11 cellular contexts compared by ENCODE assay signal in the genomic region with DNA sequence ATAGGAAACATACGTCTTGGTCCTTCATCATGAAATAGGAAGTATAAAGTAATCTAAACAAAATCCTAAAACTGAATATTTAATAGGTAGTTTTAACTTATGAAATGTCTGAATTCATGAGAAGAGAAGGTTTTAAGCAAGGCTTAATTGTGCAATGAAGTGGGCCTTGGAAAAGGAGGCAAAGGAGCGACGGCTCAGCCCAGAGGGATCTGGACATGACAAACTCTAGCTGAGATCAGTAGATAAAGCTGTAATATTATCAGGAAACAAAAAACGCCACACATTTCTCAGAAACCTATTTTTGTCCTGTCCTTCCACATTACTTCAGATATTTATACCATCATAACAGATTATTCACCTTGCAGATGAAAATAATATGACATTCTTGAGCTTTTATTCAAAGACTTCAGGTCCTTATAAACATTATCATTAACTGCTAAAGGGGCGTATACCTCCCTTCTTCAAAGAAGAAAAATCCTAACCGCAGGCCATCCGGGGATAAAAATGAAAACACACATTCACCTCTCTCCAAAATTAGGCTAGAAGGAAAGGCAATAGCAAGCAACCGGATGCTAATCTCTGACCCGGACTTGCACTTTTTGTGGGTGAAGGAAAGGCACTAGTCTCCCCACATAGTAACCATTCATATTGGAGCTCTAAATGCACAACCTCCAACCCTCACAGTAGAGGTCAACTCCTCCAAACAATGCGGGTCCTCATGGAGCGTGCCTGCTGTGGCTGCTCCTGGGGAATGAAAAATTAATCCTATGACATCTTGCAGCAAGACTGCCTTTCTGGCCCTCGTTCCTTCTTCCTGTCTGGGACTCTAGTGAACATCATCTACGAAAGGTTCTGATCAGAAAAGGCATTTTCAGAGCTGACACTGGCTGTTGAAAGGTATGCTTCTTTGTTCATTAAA.
DNase-seq lines count a peak whose midpoint lies in the region; TF ChIP-seq lines count a peak whose summit lies in the region.
"Had no signal": no experiment of that assay in that cellular context is flagged by ENCODE, and none has a peak within 500 bp of the region (broad histone marks: within the 10 kb centered on the region; RNA-seq: fewer than 3 reads in every experiment).

No MANE protein-coding gene starts in this region.

- H3K4me3 Mint-ChIP-seq in neural crest cell = peak overlapping the region; percentile 13

- no peaks in the 10 kb centered on the region for H3K27me3 Mint-ChIP-seq in neural crest cell (ENCODE audit: low read depth)

- DNase-seq in GM12864 (ENCODE audit: low read depth) (no peak), OCI-M1 (lab: John Stamatoyannopoulos, UW) (peak; percentile 79), foreskin fibroblast (peak; percentile 21 to 53), neural crest cell (ENCODE audit: low read depth, low spot score) (no peak), GDM1 (lab: John Stamatoyannopoulos, UW) (no peak), NOMO-1 treated with dmso at 0.1 percent for 144 hours (lab: John Stamatoyannopoulos, UW; ENCODE audit: unreplicated experiment) (no peak), NCI-H748 treated with DMSO at 0.1 percent for 48 hours (lab: John Stamatoyannopoulos, UW) (no peak), SIG-M5 treated with dmso at 0.1 percent for 504 hours (lab: John Stamatoyannopoulos, UW; ENCODE audit: unreplicated experiment) (no peak)
- DNase-seq: glutamatergic neuron, NCI-H1105 had no signal

- H3K4me3 ChIP-seq in GM12864 (ENCODE audit: low read depth, low read length) = peak overlapping the region; percentile 30; the same call in 1 of the 2 replicates
- no peak overlapping the region for H3K4me3 ChIP-seq in foreskin fibroblast (ENCODE audit: low read depth in 1 of 2, low read length in 2 of 2)
- H3K4me3 ChIP-seq: pancreas had no signal

- TF ChIP-seq CTCF in GM12864 (IDR thresholded peaks at IDR 0.05; ENCODE audit: low read depth, low read length, missing control alignments) = no peak
- no peak for TF ChIP-seq CTCF in foreskin fibroblast (IDR thresholded peaks at IDR 0.05; ENCODE audit: low read depth, low read length)
- TF ChIP-seq CTCF in neural crest cell (conservative IDR thresholded peaks at IDR 0.05) = no peak

- no peaks in the 10 kb centered on the region for H3K36me3 Mint-ChIP-seq in neural crest cell (ENCODE audit: low read depth)

- no peaks in the 10 kb centered on the region for H3K9me3 Mint-ChIP-seq in neural crest cell

- H3K4me1 Mint-ChIP-seq in neural crest cell = peaks cover 18% of the 10 kb centered on the region

- H3K27ac Mint-ChIP-seq in neural crest cell (ENCODE audit: unreplicated experiment) = peak overlapping the region; percentile 58

Comparison
In these comparisons a context has a peak if more than half of its experiments do, and no peak if none do; other contexts are left out.
1. DNase-seq: peak in OCI-M1 (single experiment) and foreskin fibroblast (2 of 2); none in GM12864 (single experiment), neural crest cell (single experiment), GDM1 (single experiment), NOMO-1 treated with dmso at 0.1 percent for 144 hours (single experiment), NCI-H748 treated with DMSO at 0.1 percent for 48 hours (single experiment) and SIG-M5 treated with dmso at 0.1 percent for 504 hours (single experiment).